1 cellular context compared by ENCODE assay signal in the genomic region with DNA sequence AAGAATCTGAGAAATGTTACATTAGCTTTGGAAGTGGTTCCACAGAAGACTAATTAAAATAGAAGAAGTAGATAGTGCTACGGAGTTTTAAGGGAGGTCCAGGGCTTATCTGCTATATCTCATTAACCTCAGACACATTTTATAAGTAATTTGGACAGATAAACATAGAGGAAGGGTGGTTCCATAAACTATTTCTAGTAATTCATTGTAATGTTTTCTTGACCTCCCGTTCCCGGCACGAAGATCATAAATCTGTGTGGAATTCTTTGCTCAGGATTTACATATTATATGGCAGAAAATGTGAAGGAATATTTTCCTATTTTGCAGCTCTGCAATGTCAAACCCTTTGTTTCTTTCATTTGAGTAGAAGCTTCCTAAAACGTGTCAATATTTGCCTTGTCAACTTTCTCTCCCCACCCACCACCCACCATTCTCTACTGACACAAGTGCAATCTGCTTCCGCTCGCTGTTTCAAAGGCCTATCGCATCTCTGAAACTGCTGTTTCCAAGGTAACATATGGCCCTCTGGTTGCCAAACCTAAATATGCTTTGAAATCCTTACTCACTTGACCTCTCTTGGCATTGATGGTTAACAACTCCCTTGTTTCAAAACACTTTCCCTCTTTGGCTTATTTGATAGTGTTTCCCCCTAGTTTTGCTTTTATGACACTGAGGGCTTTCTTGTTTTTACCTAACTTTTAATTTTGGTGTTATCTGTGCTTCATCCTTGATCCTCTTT.
TF ChIP-seq lines count a peak whose summit lies in the region.

No MANE protein-coding gene starts in this region.

TF ChIP-seq in HepG2, 621 proteins besides CTCF, POLR2A, EP300 and RAD21 (continued from another document):
- TF ChIP-seq, protein P1, sequence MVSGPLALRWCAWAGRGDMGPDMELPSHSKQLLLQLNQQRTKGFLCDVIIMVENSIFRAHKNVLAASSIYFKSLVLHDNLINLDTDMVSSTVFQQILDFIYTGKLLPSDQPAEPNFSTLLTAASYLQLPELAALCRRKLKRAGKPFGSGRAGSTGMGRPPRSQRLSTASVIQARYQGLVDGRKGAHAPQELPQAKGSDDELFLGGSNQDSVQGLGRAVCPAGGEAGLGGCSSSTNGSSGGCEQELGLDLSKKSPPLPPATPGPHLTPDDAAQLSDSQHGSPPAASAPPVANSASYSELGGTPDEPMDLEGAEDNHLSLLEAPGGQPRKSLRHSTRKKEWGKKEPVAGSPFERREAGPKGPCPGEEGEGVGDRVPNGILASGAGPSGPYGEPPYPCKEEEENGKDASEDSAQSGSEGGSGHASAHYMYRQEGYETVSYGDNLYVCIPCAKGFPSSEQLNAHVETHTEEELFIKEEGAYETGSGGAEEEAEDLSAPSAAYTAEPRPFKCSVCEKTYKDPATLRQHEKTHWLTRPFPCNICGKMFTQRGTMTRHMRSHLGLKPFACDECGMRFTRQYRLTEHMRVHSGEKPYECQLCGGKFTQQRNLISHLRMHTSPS (CRISPR knock-in tag; IDR thresholded peaks at IDR 0.05; ENCODE audit: low read depth), result no peak
- TF ChIP-seq, protein P2, sequence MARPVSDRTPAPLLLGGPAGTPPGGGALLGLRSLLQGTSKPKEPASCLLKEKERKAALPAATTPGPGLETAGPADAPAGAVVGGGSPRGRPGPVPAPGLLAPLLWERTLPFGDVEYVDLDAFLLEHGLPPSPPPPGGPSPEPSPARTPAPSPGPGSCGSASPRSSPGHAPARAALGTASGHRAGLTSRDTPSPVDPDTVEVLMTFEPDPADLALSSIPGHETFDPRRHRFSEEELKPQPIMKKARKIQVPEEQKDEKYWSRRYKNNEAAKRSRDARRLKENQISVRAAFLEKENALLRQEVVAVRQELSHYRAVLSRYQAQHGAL (CRISPR knock-in tag; IDR thresholded peaks at IDR 0.05; ENCODE audit: not compliant biosample characterization), result no peak
- TF ChIP-seq ZNF83 (CRISPR knock-in tag; IDR thresholded peaks at IDR 0.05; ENCODE audit: borderline replicate concordance) (no peak), ISX (CRISPR knock-in tag; conservative IDR thresholded peaks at IDR 0.05) (no peak), EEA1 (CRISPR knock-in tag; IDR thresholded peaks at IDR 0.05; ENCODE audit: borderline replicate concordance) (no peak), ZFY (CRISPR knock-in tag; IDR thresholded peaks at IDR 0.05) (no peak), ZNF235 (CRISPR knock-in tag; IDR thresholded peaks at IDR 0.05; ENCODE audit: borderline replicate concordance) (no peak), ZNF772 (CRISPR knock-in tag; IDR thresholded peaks at IDR 0.05) (peak; percentile 22; the same call in 1 of the 2 replicates), ZNF780A (CRISPR knock-in tag; IDR thresholded peaks at IDR 0.05) (no peak), ZNF672 (CRISPR knock-in tag; IDR thresholded peaks at IDR 0.05) (no peak), RBM22 (optimal IDR thresholded peaks at IDR 0.05; ENCODE audit: low read length) (no peak), ZNF432 (CRISPR knock-in tag; IDR thresholded peaks at IDR 0.05; ENCODE audit: borderline replicate concordance) (no peak), MXD4 (CRISPR knock-in tag; IDR thresholded peaks at IDR 0.05) (peak; percentile 69; the same call in 1 of the 2 replicates), TMF1 (CRISPR knock-in tag; IDR thresholded peaks at IDR 0.05; ENCODE audit: low read depth) (no peak), ZFP62 (CRISPR knock-in tag; IDR thresholded peaks at IDR 0.05) (no peak), CCDC6 (CRISPR knock-in tag; IDR thresholded peaks at IDR 0.05) (peak; percentile 44; the same call in 1 of the 2 replicates), HDAC6 (IDR thresholded peaks at IDR 0.05; ENCODE audit: low read depth, low read length) (no peak), ZFP36 (IDR thresholded peaks at IDR 0.05; ENCODE audit: borderline replicate concordance, low read depth, low read length, partially characterized antibody) (no peak), TEAD2 (CRISPR knock-in tag; IDR thresholded peaks at IDR 0.05) (no peak), TCF12 (IDR thresholded peaks at IDR 0.05) (no peak), TCF12 (CRISPR knock-in tag; IDR thresholded peaks at IDR 0.05) (peak; percentile 84), SP1 (IDR thresholded peaks at IDR 0.05) (no peak), SP1 (CRISPR knock-in tag; IDR thresholded peaks at IDR 0.05) (no peak), ZNF577 (CRISPR knock-in tag; IDR thresholded peaks at IDR 0.05; ENCODE audit: borderline replicate concordance, low read depth) (no peak), ZNF383 (CRISPR knock-in tag; IDR thresholded peaks at IDR 0.05; ENCODE audit: borderline replicate concordance) (no peak), DPF2 (CRISPR knock-in tag; IDR thresholded peaks at IDR 0.05; ENCODE audit: borderline replicate concordance, low read depth) (peak; percentile 88), ZSCAN12 (CRISPR knock-in tag; IDR thresholded peaks at IDR 0.05) (no peak), MTF1 (CRISPR knock-in tag; IDR thresholded peaks at IDR 0.05) (no peak), ISL2 (CRISPR knock-in tag; IDR thresholded peaks at IDR 0.05) (peak; percentile 99), ZNF777 (CRISPR knock-in tag; IDR thresholded peaks at IDR 0.05) (no peak), SALL1 (CRISPR knock-in tag; IDR thresholded peaks at IDR 0.05) (peak; percentile 99), ZNF841 (CRISPR knock-in tag; IDR thresholded peaks at IDR 0.05; ENCODE audit: borderline replicate concordance) (no peak), NPAS2 (CRISPR knock-in tag; IDR thresholded peaks at IDR 0.05; ENCODE audit: borderline replicate concordance) (no peak), NFATC3 (CRISPR knock-in tag; IDR thresholded peaks at IDR 0.05) (no peak), ZNF451 (CRISPR knock-in tag; IDR thresholded peaks at IDR 0.05) (no peak), ZNF138 (CRISPR knock-in tag; IDR thresholded peaks at IDR 0.05; ENCODE audit: low read depth) (no peak), KDM2A (CRISPR knock-in tag; IDR thresholded peaks at IDR 0.05; ENCODE audit: borderline replicate concordance, low read depth) (no peak)
- TF ChIP-seq, protein P3, sequence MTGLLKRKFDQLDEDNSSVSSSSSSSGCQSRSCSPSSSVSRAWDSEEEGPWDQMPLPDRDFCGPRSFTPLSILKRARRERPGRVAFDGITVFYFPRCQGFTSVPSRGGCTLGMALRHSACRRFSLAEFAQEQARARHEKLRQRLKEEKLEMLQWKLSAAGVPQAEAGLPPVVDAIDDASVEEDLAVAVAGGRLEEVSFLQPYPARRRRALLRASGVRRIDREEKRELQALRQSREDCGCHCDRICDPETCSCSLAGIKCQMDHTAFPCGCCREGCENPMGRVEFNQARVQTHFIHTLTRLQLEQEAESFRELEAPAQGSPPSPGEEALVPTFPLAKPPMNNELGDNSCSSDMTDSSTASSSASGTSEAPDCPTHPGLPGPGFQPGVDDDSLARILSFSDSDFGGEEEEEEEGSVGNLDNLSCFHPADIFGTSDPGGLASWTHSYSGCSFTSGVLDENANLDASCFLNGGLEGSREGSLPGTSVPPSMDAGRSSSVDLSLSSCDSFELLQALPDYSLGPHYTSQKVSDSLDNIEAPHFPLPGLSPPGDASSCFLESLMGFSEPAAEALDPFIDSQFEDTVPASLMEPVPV (CRISPR knock-in tag; IDR thresholded peaks at IDR 0.05), result no peak
- TF ChIP-seq, protein P4, sequence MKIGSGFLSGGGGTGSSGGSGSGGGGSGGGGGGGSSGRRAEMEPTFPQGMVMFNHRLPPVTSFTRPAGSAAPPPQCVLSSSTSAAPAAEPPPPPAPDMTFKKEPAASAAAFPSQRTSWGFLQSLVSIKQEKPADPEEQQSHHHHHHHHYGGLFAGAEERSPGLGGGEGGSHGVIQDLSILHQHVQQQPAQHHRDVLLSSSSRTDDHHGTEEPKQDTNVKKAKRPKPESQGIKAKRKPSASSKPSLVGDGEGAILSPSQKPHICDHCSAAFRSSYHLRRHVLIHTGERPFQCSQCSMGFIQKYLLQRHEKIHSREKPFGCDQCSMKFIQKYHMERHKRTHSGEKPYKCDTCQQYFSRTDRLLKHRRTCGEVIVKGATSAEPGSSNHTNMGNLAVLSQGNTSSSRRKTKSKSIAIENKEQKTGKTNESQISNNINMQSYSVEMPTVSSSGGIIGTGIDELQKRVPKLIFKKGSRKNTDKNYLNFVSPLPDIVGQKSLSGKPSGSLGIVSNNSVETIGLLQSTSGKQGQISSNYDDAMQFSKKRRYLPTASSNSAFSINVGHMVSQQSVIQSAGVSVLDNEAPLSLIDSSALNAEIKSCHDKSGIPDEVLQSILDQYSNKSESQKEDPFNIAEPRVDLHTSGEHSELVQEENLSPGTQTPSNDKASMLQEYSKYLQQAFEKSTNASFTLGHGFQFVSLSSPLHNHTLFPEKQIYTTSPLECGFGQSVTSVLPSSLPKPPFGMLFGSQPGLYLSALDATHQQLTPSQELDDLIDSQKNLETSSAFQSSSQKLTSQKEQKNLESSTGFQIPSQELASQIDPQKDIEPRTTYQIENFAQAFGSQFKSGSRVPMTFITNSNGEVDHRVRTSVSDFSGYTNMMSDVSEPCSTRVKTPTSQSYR (CRISPR knock-in tag; IDR thresholded peaks at IDR 0.05; ENCODE audit: borderline replicate concordance), result peak; percentile 74; the same call in 1 of the 2 replicates
- TF ChIP-seq, protein P5, sequence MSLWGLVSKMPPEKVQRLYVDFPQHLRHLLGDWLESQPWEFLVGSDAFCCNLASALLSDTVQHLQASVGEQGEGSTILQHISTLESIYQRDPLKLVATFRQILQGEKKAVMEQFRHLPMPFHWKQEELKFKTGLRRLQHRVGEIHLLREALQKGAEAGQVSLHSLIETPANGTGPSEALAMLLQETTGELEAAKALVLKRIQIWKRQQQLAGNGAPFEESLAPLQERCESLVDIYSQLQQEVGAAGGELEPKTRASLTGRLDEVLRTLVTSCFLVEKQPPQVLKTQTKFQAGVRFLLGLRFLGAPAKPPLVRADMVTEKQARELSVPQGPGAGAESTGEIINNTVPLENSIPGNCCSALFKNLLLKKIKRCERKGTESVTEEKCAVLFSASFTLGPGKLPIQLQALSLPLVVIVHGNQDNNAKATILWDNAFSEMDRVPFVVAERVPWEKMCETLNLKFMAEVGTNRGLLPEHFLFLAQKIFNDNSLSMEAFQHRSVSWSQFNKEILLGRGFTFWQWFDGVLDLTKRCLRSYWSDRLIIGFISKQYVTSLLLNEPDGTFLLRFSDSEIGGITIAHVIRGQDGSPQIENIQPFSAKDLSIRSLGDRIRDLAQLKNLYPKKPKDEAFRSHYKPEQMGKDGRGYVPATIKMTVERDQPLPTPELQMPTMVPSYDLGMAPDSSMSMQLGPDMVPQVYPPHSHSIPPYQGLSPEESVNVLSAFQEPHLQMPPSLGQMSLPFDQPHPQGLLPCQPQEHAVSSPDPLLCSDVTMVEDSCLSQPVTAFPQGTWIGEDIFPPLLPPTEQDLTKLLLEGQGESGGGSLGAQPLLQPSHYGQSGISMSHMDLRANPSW (CRISPR knock-in tag; IDR thresholded peaks at IDR 0.05; ENCODE audit: borderline replicate concordance), result no peak; the same call in 1 of the 2 replicates
- TF ChIP-seq, protein P6, sequence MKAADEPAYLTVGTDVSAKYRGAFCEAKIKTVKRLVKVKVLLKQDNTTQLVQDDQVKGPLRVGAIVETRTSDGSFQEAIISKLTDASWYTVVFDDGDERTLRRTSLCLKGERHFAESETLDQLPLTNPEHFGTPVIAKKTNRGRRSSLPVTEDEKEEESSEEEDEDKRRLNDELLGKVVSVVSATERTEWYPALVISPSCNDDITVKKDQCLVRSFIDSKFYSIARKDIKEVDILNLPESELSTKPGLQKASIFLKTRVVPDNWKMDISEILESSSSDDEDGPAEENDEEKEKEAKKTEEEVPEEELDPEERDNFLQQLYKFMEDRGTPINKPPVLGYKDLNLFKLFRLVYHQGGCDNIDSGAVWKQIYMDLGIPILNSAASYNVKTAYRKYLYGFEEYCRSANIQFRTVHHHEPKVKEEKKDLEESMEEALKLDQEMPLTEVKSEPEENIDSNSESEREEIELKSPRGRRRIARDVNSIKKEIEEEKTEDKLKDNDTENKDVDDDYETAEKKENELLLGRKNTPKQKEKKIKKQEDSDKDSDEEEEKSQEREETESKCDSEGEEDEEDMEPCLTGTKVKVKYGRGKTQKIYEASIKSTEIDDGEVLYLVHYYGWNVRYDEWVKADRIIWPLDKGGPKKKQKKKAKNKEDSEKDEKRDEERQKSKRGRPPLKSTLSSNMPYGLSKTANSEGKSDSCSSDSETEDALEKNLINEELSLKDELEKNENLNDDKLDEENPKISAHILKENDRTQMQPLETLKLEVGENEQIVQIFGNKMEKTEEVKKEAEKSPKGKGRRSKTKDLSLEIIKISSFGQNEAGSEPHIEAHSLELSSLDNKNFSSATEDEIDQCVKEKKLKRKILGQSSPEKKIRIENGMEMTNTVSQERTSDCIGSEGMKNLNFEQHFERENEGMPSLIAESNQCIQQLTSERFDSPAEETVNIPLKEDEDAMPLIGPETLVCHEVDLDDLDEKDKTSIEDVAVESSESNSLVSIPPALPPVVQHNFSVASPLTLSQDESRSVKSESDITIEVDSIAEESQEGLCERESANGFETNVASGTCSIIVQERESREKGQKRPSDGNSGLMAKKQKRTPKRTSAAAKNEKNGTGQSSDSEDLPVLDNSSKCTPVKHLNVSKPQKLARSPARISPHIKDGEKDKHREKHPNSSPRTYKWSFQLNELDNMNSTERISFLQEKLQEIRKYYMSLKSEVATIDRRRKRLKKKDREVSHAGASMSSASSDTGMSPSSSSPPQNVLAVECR (CRISPR knock-in tag; IDR thresholded peaks at IDR 0.05; ENCODE audit: borderline replicate concordance), result peak; percentile 44; the same call in 1 of the 2 replicates
- TF ChIP-seq, protein P7, sequence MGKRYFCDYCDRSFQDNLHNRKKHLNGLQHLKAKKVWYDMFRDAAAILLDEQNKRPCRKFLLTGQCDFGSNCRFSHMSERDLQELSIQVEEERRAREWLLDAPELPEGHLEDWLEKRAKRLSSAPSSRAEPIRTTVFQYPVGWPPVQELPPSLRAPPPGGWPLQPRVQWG (CRISPR knock-in tag; IDR thresholded peaks at IDR 0.05; ENCODE audit: borderline replicate concordance, low read depth), result no peak
- TF ChIP-seq, protein P8, sequence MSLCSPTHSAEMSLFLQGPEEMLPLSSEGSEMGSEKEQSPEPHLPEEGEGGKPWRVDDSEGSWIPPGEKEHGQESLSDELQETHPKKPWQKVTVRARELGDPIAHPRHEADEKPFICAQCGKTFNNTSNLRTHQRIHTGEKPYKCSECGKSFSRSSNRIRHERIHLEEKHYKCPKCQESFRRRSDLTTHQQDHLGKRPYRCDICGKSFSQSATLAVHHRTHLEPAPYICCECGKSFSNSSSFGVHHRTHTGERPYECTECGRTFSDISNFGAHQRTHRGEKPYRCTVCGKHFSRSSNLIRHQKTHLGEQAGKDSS (CRISPR knock-in tag; IDR thresholded peaks at IDR 0.05; ENCODE audit: borderline replicate concordance, low read depth), result no peak
- TF ChIP-seq, protein P9, sequence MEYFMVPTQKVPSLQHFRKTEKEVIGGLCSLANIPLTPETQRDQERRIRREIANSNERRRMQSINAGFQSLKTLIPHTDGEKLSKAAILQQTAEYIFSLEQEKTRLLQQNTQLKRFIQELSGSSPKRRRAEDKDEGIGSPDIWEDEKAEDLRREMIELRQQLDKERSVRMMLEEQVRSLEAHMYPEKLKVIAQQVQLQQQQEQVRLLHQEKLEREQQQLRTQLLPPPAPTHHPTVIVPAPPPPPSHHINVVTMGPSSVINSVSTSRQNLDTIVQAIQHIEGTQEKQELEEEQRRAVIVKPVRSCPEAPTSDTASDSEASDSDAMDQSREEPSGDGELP (IDR thresholded peaks at IDR 0.05; ENCODE audit: borderline replicate concordance, low read depth), result peak; percentile 82
